Comparison of ENCODE assay signal across 2 cellular contexts in the genomic region with DNA sequence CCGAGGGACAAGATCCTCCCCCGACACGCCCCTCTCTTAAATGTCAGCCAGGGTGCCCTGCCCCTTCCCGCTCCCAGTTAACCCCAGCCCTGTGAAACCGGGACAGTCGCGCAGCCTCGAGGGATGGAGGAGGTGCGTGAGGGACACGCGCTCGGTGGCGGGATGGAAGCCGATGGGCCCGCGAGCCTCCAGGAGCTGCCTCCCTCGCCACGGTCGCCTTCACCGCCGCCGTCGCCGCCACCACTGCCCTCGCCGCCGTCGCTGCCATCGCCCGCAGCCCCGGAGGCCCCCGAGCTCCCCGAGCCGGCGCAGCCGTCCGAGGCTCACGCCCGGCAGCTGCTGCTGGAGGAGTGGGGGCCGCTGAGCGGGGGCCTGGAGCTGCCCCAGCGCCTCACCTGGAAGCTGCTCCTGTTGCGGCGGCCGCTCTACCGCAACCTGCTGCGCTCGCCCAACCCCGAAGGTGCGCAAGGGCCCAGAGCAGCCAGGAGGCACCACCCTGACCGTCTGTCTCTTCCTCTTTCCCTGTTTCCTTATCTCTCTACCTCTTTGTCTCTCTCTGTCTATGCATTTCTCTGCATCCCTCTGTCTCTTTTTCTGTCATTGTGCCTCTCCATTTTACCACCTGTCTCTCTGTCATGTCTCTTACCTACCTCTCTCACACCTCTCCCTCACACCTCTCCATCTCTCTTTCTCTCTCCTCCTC.
A peak's percentile ranks its signal among the peaks of the same experiment; 100 is the strongest.
TF ChIP-seq lines count a peak whose summit lies in the region.

Gene NCCRP1 (plus strand): TSS at position 105 of the 703 bp plus-strand sequence. CDS start 19 bp downstream, at position 124.

TF ChIP-seq in IMR-90, 13 proteins besides CTCF, POLR2A, EP300 and RAD21:
- TF ChIP-seq MAZ (IDR thresholded peaks at IDR 0.05; ENCODE audit: borderline replicate concordance, low read depth, low read length) (no peak), RCOR1 (IDR thresholded peaks at IDR 0.05; ENCODE audit: insufficient replicate concordance, low read length) (no peak), FOS (IDR thresholded peaks at IDR 0.05; ENCODE audit: low read depth, low read length) (no peak), MAFK (IDR thresholded peaks at IDR 0.05; ENCODE audit: low read depth, low read length) (no peak), ELK1 (IDR thresholded peaks at IDR 0.05; ENCODE audit: borderline replicate concordance, low read depth, low read length) (no peak), BHLHE40 (IDR thresholded peaks at IDR 0.05; ENCODE audit: low read depth, low read length) (no peak), CHD1 (IDR thresholded peaks at IDR 0.05; ENCODE audit: low read depth, low read length) (no peak), NFE2L2 (IDR thresholded peaks at IDR 0.05; ENCODE audit: low read depth, low read length) (no peak), RFX5 (IDR thresholded peaks at IDR 0.05; ENCODE audit: low read depth, low read length) (no peak), SMC3 (IDR thresholded peaks at IDR 0.05; ENCODE audit: low read depth, low read length) (no peak), MXI1 (IDR thresholded peaks at IDR 0.05; ENCODE audit: borderline replicate concordance, low read depth, low read length) (no peak), CEBPB (IDR thresholded peaks at IDR 0.05; ENCODE audit: low read depth, low read length) (no peak)
- TF ChIP-seq, protein P1, sequence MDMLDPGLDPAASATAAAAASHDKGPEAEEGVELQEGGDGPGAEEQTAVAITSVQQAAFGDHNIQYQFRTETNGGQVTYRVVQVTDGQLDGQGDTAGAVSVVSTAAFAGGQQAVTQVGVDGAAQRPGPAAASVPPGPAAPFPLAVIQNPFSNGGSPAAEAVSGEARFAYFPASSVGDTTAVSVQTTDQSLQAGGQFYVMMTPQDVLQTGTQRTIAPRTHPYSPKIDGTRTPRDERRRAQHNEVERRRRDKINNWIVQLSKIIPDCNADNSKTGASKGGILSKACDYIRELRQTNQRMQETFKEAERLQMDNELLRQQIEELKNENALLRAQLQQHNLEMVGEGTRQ (IDR thresholded peaks at IDR 0.05; ENCODE audit: low read depth, low read length) = no peak

TF ChIP-seq in H1, 55 proteins besides CTCF, POLR2A, EP300 and RAD21:
- no peak for TF ChIP-seq KDM1A (IDR thresholded peaks at IDR 0.05; ENCODE audit: borderline replicate concordance, low read length)
- no peak for TF ChIP-seq TAF7 (optimal IDR thresholded peaks at IDR 0.05; ENCODE audit: borderline replicate concordance, low read depth, low read length)
- TF ChIP-seq TCF12 (IDR thresholded peaks at IDR 0.05; ENCODE audit: low read depth, low read length) = no peak
- no peak for TF ChIP-seq RXRA (IDR thresholded peaks at IDR 0.05; ENCODE audit: insufficient read depth, low read depth, low read length)
- TF ChIP-seq SP1 (IDR thresholded peaks at IDR 0.05; ENCODE audit: low read depth, low read length) = no peak
- TF ChIP-seq KDM4A (IDR thresholded peaks at IDR 0.05; ENCODE audit: low read depth, low read length, severe bottlenecking) = peak; percentile 71
- TF ChIP-seq CEBPB (IDR thresholded peaks at IDR 0.05; ENCODE audit: low read depth, low read length) = no peak
- TF ChIP-seq EGR1 (IDR thresholded peaks at IDR 0.05; ENCODE audit: borderline replicate concordance, low read depth, low read length) = no peak
- no peak for TF ChIP-seq NANOG (IDR thresholded peaks at IDR 0.05; ENCODE audit: insufficient read depth, low read depth, low read length, poor library complexity, severe bottlenecking)
- TF ChIP-seq EZH2 (IDR thresholded peaks at IDR 0.05; ENCODE audit: low read depth, low read length, severe bottlenecking) = peak; percentile 48
- TF ChIP-seq CHD2 (IDR thresholded peaks at IDR 0.05; ENCODE audit: low read length) = no peak
- no peak for TF ChIP-seq SP2 (IDR thresholded peaks at IDR 0.05; ENCODE audit: low read length)
- TF ChIP-seq SIRT6 (IDR thresholded peaks at IDR 0.05; ENCODE audit: low read length) = no peak
- peak; percentile 98 for TF ChIP-seq E2F6 (IDR thresholded peaks at IDR 0.05)
- TF ChIP-seq CHD7 (IDR thresholded peaks at IDR 0.05; ENCODE audit: insufficient replicate concordance, low read length) = no peak
- 0 out of 2 replicates have a peak, but pooled peaks have one; percentile 20 for TF ChIP-seq TAF1 (IDR thresholded peaks at IDR 0.05; ENCODE audit: low read depth, low read length)
- TF ChIP-seq POU5F1 (IDR thresholded peaks at IDR 0.05; ENCODE audit: low read depth, low read length) = no peak
- no peak for TF ChIP-seq SIN3A (conservative IDR thresholded peaks at IDR 0.05 in 1 of 2, IDR thresholded peaks at IDR 0.05 in 1 of 2; ENCODE audit: low read depth in 1 of 2, low read length in 2 of 2)
- TF ChIP-seq MAFK (IDR thresholded peaks at IDR 0.05; ENCODE audit: low read depth, low read length) = no peak
- TF ChIP-seq ASH2L (IDR thresholded peaks at IDR 0.05; ENCODE audit: low read length) = peak; percentile 75
- no peak for TF ChIP-seq CREB1 (IDR thresholded peaks at IDR 0.05)
- TF ChIP-seq BACH1 (IDR thresholded peaks at IDR 0.05; ENCODE audit: low read length) = no peak
- TF ChIP-seq SIX5 (IDR thresholded peaks at IDR 0.05; ENCODE audit: low read depth, low read length) = no peak
- TF ChIP-seq GABPA (IDR thresholded peaks at IDR 0.05; ENCODE audit: borderline replicate concordance, insufficient read depth, low read length) = 0 out of 2 replicates have a peak, but pooled peaks have one; percentile 53
- peak; percentile 98 for TF ChIP-seq MAX (IDR thresholded peaks at IDR 0.05)
- TF ChIP-seq GTF2F1 (IDR thresholded peaks at IDR 0.05; ENCODE audit: borderline replicate concordance, low read depth, low read length) = no peak
- TF ChIP-seq SUZ12 (IDR thresholded peaks at IDR 0.05; ENCODE audit: low read length) = peak; percentile 43; the same call in 1 of the 2 replicates
- no peak for TF ChIP-seq SP4 (IDR thresholded peaks at IDR 0.05; ENCODE audit: low read length)
TF ChIP-seq in H1: peak in this region for 8.
